ENCODE assay signal across 18 cellular contexts in the genomic region with DNA sequence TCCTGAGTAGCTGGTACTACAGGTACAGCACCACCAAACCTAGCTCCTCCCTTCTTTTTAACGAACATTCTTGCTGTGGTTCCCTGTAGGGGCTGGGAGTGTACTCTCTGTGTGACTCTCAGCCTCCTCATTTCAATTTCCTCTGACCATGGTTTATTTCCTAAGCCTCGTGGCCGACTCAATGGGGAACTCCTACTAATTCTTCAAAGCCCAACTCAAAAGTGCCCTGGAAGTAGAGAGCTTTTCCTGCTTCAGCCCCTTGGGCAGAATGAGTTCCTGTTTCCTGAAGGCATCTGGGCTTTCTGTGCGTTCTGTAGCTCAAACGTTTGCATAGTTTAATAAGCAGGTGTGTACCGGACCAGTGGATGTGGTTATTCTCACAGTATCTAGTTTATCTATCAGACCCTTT.
DNase-seq lines count a peak whose midpoint lies in the region; ATAC-seq, FAIRE-seq and TF ChIP-seq lines count a peak whose summit lies in the region.
"Had no signal": no experiment of that assay in that cellular context is flagged by ENCODE, and none has a peak within 500 bp of the region (broad histone marks: within the 10 kb centered on the region; RNA-seq: fewer than 3 reads in every experiment).

No MANE protein-coding gene starts in this region.

- WGBS in K562 (ENCODE audit: insufficient coverage, low coverage, missing lambda C conversion rate): 23% methylated on average over 6 of the region's 6 CpGs

- H3K27me3 ChIP-seq in K562 (ENCODE audit: control insufficient read depth in 2 of 2, insufficient read depth in 2 of 2, low read length in 2 of 2) (no peaks in the 10 kb centered on the region), neural progenitor cell (peaks cover 12% of the 10 kb centered on the region), left ventricle myocardium inferior (ENCODE audit: low read depth) (peaks cover 35% of the 10 kb centered on the region)

- H3K4me1 ChIP-seq in K562 (replicated peaks in 1 of 2; ENCODE audit: control insufficient read depth in 2 of 2, insufficient read depth in 2 of 2, low read length in 2 of 2) (peaks cover 34 to 44% of the 10 kb centered on the region in 2 experiments), neural progenitor cell (peaks cover 53% of the 10 kb centered on the region), left ventricle myocardium inferior (peaks cover 17% of the 10 kb centered on the region)

- peak overlapping the region; percentile 59 for H3K27ac Mint-ChIP-seq in T-helper 2 cell treated with Interferon-gamma antibody and Interleukin-4, amounts not matched to agents 5 μg/mL and 100 μg/mL, for 36 hours
- H3K27ac Mint-ChIP-seq in neural progenitor cell: peak overlapping the region; percentile 92
- H3K27ac Mint-ChIP-seq: dendritic cell treated with granulocyte-macrophage colony-stimulating factor and Interleukin-4, amounts not matched to agents 40 ng/mL and 50 ng/mL, for 4 days; stimulated activated memory B cell treated with anti-CD40 and anti-IgM and Interleukin-4, amounts not matched to agents 10 μg/mL and 1 μg/mL and 100 μg/mL, for 72 hours had no signal

- H3K36me3 ChIP-seq in K562 (ENCODE audit: control insufficient read depth, insufficient read depth, low read length): no peaks in the 10 kb centered on the region
- H3K36me3 ChIP-seq in neural progenitor cell: no peaks in the 10 kb centered on the region
- H3K36me3 ChIP-seq in left ventricle myocardium inferior: no peaks in the 10 kb centered on the region

- no peak for TF ChIP-seq CTCF in K562 (IDR thresholded peaks at IDR 0.05 in 2 of 3, conservative IDR thresholded peaks at IDR 0.05 in 1 of 3; ENCODE audit: insufficient read depth in 2 of 3, low read depth in 1 of 3, low read length in 3 of 3)
- no peak for TF ChIP-seq CTCF in neural progenitor cell (IDR thresholded peaks at IDR 0.05)
- no peak for TF ChIP-seq CTCF in left ventricle myocardium inferior (IDR thresholded peaks at IDR 0.05; ENCODE audit: borderline replicate concordance)

- in situ Hi-C loops in K562 (cut with MboI) (loop anchor here (25.0 kb wide), 1 partner anchor 165 kb away; no protein-coding TSS in a partner anchor), ACHN (cut with HindIII; ENCODE audit: low pct_ligation_motif_present, low pct_unique_long_range_greater_than_20kb, low sequenced_read_pairs) (no loop called here)

- CTCF ChIA-PET in K562 (lab: Yijun Ruan, JAX; ENCODE audit: low intra/inter-chr PET ratio): no interaction called here

- BruUV-seq in K562 (replicated peaks; lab: Mats Ljungman, UMichigan): no TSS peak

- DNase-seq in T-helper 2 cell treated with Interferon-gamma antibody and Interleukin-4, amounts not matched to agents 5 μg/mL and 100 μg/mL, for 36 hours (ENCODE audit: low spot score): no peak
- no peak for DNase-seq in T-helper 2 cell
- DNase-seq in Jurkat, Clone E6-1 (ENCODE audit: low read depth, low spot score): peak; percentile 90
- no peak for DNase-seq in K562 (ENCODE audit: extremely low read depth in 1 of 4, low spot score in 3 of 4)
- no peak for DNase-seq in neural progenitor cell (ENCODE audit: low spot score)
- DNase-seq in 8988T: no peak
- DNase-seq in ACHN: no peak
- DNase-seq in left ventricle myocardium inferior: no peak
- DNase-seq: hippocampal formation; left ventricle myocardium superior; NCI-H2029 treated with DMSO at 0.1 percent for 48 hours; Right ventricle myocardium superior; stimulated activated CD4-positive, alpha-beta T cell treated with anti-CD3 and anti-CD28 coated beads, Interleukin-4, amount 100 ng/mL, for 4 hours had no signal

- H3K4me3 ChIP-seq in Jurkat, Clone E6-1 (ENCODE audit: low read length): peak overlapping the region; percentile 65
- H3K4me3 ChIP-seq in K562 (no peak overlapping the region), neural progenitor cell (no peak overlapping the region), left ventricle myocardium inferior (no peak overlapping the region)

- peak; percentile 11 for FAIRE-seq in K562 (lab: Jason Lieb, UNC)
- FAIRE-seq: astrocyte, H54 had no signal

- peaks cover 35% of the 10 kb centered on the region for H3K4me1 Mint-ChIP-seq in T-helper 2 cell treated with Interferon-gamma antibody and Interleukin-4, amounts not matched to agents 5 μg/mL and 100 μg/mL, for 36 hours (ENCODE audit: low read depth)
- peaks cover 77% of the 10 kb centered on the region for H3K4me1 Mint-ChIP-seq in neural progenitor cell

- H3K4me2 ChIP-seq in K562 (ENCODE audit: insufficient read depth, low read length): no peak overlapping the region
- peak overlapping the region; percentile 46 for H3K4me2 ChIP-seq in neural progenitor cell
- H3K4me2 ChIP-seq: KMS-11 had no signal

- H3K4me3 Mint-ChIP-seq in T-helper 2 cell treated with Interferon-gamma antibody and Interleukin-4, amounts not matched to agents 5 μg/mL and 100 μg/mL, for 36 hours: no peak overlapping the region
- H3K4me3 Mint-ChIP-seq in neural progenitor cell: peak overlapping the region; percentile 30
- H3K4me3 Mint-ChIP-seq: dendritic cell treated with granulocyte-macrophage colony-stimulating factor and Interleukin-4, amounts not matched to agents 40 ng/mL and 50 ng/mL, for 4 days; stimulated activated memory B cell treated with anti-CD40 and anti-IgM and Interleukin-4, amounts not matched to agents 10 μg/mL and 1 μg/mL and 100 μg/mL, for 72 hours had no signal

- POLR2A ChIA-PET in K562 (lab: Yijun Ruan, JAX): interaction anchor here (1.2 to 2.2 kb wide), 3 partner anchors 9 to 14 kb away, joined by 4 to 7 read pairs (median 4); no protein-coding TSS in a partner anchor

- H3K27ac ChIP-seq in K562 (ENCODE audit: extremely low read depth, low read depth, low read length): no peak overlapping the region
- no peak overlapping the region for H3K27ac ChIP-seq in neural progenitor cell
- no peak overlapping the region for H3K27ac ChIP-seq in left ventricle myocardium inferior (replicated peaks)
- H3K27ac ChIP-seq: KMS-11 had no signal

- no peak for TF ChIP-seq EP300 in K562 (IDR thresholded peaks at IDR 0.05; ENCODE audit: low read length)

- TF ChIP-seq RAD21 in K562 (CRISPR knock-in tag; conservative IDR thresholded peaks at IDR 0.05 in 1 of 2, IDR thresholded peaks at IDR 0.05 in 1 of 2): no peak

- H3K9ac ChIP-seq in K562 (ENCODE audit: insufficient read depth in 1 of 2, low read depth in 2 of 2, low read length in 2 of 2): 0 out of 4 replicates have a peak overlapping the region, but pooled peaks of 1 of the 2 experiments have one; percentile 27
- H3K9ac ChIP-seq in neural progenitor cell: no peak overlapping the region
- H3K9ac ChIP-seq: KMS-11 had no signal

- H3K9me3 Mint-ChIP-seq in T-helper 2 cell treated with Interferon-gamma antibody and Interleukin-4, amounts not matched to agents 5 μg/mL and 100 μg/mL, for 36 hours: no peaks in the 10 kb centered on the region
- peaks cover 4% of the 10 kb centered on the region for H3K9me3 Mint-ChIP-seq in neural progenitor cell
- H3K9me3 Mint-ChIP-seq: dendritic cell treated with granulocyte-macrophage colony-stimulating factor and Interleukin-4, amounts not matched to agents 40 ng/mL and 50 ng/mL, for 4 days; stimulated activated memory B cell treated with anti-CD40 and anti-IgM and Interleukin-4, amounts not matched to agents 10 μg/mL and 1 μg/mL and 100 μg/mL, for 72 hours had no signal

- H3F3A ChIP-seq in neural progenitor cell (ENCODE audit: low read depth): peaks cover 36% of the 10 kb centered on the region

- H3K27me3 Mint-ChIP-seq in T-helper 2 cell treated with Interferon-gamma antibody and Interleukin-4, amounts not matched to agents 5 μg/mL and 100 μg/mL, for 36 hours (ENCODE audit: low read depth): peaks cover 29% of the 10 kb centered on the region
- peaks cover 15% of the 10 kb centered on the region for H3K27me3 Mint-ChIP-seq in neural progenitor cell (ENCODE audit: insufficient read depth, low read depth)

- intact Hi-C loops in K562 (cut with micrococcal nuclease): no loop called here
- intact Hi-C loops in left ventricle myocardium inferior (cut with micrococcal nuclease): no loop called here

- H3K9me1 ChIP-seq in K562 (ENCODE audit: control insufficient read depth, insufficient read depth, low read length): no peaks in the 10 kb centered on the region

- no peaks in the 10 kb centered on the region for H3K79me2 ChIP-seq in K562 (ENCODE audit: control insufficient read depth, insufficient read depth, low read length)
- no peaks in the 10 kb centered on the region for H3K79me2 ChIP-seq in neural progenitor cell (ENCODE audit: low read depth)

- TF ChIP-seq POLR2A in K562 (conservative IDR thresholded peaks at IDR 0.05): no peak

- H3K36me3 Mint-ChIP-seq in T-helper 2 cell treated with Interferon-gamma antibody and Interleukin-4, amounts not matched to agents 5 μg/mL and 100 μg/mL, for 36 hours (ENCODE audit: low read depth): no peaks in the 10 kb centered on the region
- no peaks in the 10 kb centered on the region for H3K36me3 Mint-ChIP-seq in neural progenitor cell
- H3K36me3 Mint-ChIP-seq: stimulated activated memory B cell treated with anti-CD40 and anti-IgM and Interleukin-4, amounts not matched to agents 10 μg/mL and 1 μg/mL and 100 μg/mL, for 72 hours had no signal

- peak overlapping the region; percentile 56 for H2AFZ ChIP-seq in K562 (ENCODE audit: low read depth, low read length)
- H2AFZ ChIP-seq in neural progenitor cell (replicated peaks): no peak overlapping the region

- H4K20me1 ChIP-seq in K562 (replicated peaks; ENCODE audit: control insufficient read depth, insufficient read depth, low read length): no peaks in the 10 kb centered on the region
- H4K20me1 ChIP-seq in neural progenitor cell (ENCODE audit: low read depth): no peaks in the 10 kb centered on the region

- H3K9me3 ChIP-seq in K562 (replicated peaks; ENCODE audit: control insufficient read depth, insufficient read depth, low read depth, low read length) (no peaks in the 10 kb centered on the region), neural progenitor cell (ENCODE audit: low read depth) (no peaks in the 10 kb centered on the region), left ventricle myocardium inferior (replicated peaks) (no peaks in the 10 kb centered on the region)

- ATAC-seq in K562: 0 out of 3 replicates have a peak, but pooled peaks have one; percentile 4
- ATAC-seq: left ventricle myocardium superior; stimulated activated memory B cell treated with anti-CD40 and anti-IgM and Interleukin-4, amounts not matched to agents 10 μg/mL and 1 μg/mL and 100 μg/mL, for 72 hours had no signal

TF ChIP-seq in K562, 482 proteins besides CTCF, POLR2A, EP300 and RAD21 (continues in another document):
- TF ChIP-seq SAFB2 (IDR thresholded peaks at IDR 0.05; ENCODE audit: borderline replicate concordance, low read depth, low read length, severe bottlenecking) (no peak), CBX5 (IDR thresholded peaks at IDR 0.05; ENCODE audit: borderline replicate concordance, low read depth) (no peak), TBP (optimal IDR thresholded peaks at IDR 0.05; ENCODE audit: low read depth, low read length) (peak; percentile 21), SPI1 (IDR thresholded peaks at IDR 0.05; ENCODE audit: borderline replicate concordance, low read depth, low read length) (peak; percentile 60; the same call in 1 of the 2 replicates), KDM2B (CRISPR knock-in tag; IDR thresholded peaks at IDR 0.05) (no peak)
